ENCODE assay signal across 8 cellular contexts in the genomic region with DNA sequence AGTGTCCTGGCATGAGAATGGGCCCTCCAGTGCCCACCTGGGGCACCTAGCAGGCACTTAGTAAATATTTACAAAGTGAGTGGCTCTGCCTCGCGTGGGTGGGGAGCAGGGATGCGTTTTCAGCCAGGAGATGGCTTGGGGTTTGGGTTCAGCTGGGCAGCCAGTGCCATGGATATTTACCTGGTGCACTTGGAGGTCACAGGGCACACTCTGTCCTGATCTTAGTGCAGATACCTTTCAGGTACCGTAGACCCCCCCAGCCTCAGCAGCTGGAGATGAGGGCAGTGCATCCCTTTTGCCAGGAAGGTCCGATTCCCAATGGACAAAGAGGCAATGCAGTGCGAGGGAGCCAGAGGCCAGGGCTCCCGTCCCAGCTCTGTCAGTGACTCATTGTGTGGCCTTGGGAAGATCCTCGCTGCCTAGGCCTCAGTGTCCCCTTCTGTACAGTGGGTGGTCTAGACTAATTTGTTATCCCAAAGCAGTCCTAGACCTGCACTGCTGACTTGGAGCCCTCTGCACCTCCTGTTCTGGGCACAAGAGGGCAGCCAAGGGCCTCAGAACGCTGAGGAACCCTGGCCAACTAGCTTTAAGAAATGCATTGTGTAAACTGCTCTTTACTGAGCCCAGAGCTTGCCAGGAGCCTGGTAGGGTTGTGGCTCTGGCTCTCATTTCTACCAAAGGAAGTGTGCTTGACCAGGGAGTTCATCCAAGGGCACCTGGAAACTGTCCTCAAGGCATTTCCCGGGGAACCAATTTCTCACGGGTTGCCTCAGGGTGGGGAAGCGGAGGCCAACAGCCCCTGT. TPM values are rescaled to one million over a fixed set of nuclear protein-coding genes. Genes with fewer than 3 reads are reported as not detected.
DNase-seq lines count a peak whose midpoint lies in the region; ATAC-seq and TF ChIP-seq lines count a peak whose summit lies in the region.

No MANE protein-coding gene starts in this region.

- H3K9me3 Mint-ChIP-seq in activated CD4-positive, alpha-beta T cell treated with anti-CD3 and anti-CD28 coated beads for 36 hours (ENCODE audit: low read depth) = no peaks in the 10 kb centered on the region

- no peaks in the 10 kb centered on the region for H3K36me3 Mint-ChIP-seq in activated CD4-positive, alpha-beta T cell treated with anti-CD3 and anti-CD28 coated beads for 36 hours (ENCODE audit: low read depth)

- TF ChIP-seq CTCF in GM12873 (IDR thresholded peaks at IDR 0.05; ENCODE audit: insufficient read depth, low read depth, low read length, missing control alignments) = peak; percentile 97

- CTCF ChIA-PET in activated CD4-positive, alpha-beta T cell treated with anti-CD3 and anti-CD28 coated beads for 36 hours (lab: Charles Lee) = interaction anchor here (0.6 to 7.3 kb wide), 24 partner anchors 10 to 389 kb away, joined by 3 to 246 read pairs (median 4); partner anchors contain the start of gene HDAC11

- DNase-seq in NCI-H2227 (lab: John Stamatoyannopoulos, UW; ENCODE audit: unreplicated experiment) (peak; percentile 73), cerebellum (ENCODE audit: low spot score) (peak; percentile 88), left lobe of liver (ENCODE audit: low spot score) (peak; percentile 82)
- peak; percentile 84 for DNase-seq in activated CD4-positive, alpha-beta T cell treated with anti-CD3 and anti-CD28 coated beads for 36 hours
- DNase-seq in stimulated activated CD4-positive, alpha-beta T cell treated with anti-CD3 and anti-CD28 coated beads, Interleukin-4, amount 100 ng/mL, for 24 hours = peak; percentile 71

- H3K4me1 Mint-ChIP-seq in activated CD4-positive, alpha-beta T cell treated with anti-CD3 and anti-CD28 coated beads for 36 hours = no peaks in the 10 kb centered on the region

- intact Hi-C loops in activated CD4-positive, alpha-beta T cell treated with anti-CD3 and anti-CD28 coated beads for 36 hours (cut with DNase I, micrococcal nuclease) = loop anchor here (1.0 to 2.0 kb wide), 3 partner anchors 152 to 389 kb away; no protein-coding TSS in a partner anchor

- H3K4me3 Mint-ChIP-seq in activated CD4-positive, alpha-beta T cell treated with anti-CD3 and anti-CD28 coated beads for 36 hours = no peak overlapping the region

- H3K27me3 Mint-ChIP-seq in activated CD4-positive, alpha-beta T cell treated with anti-CD3 and anti-CD28 coated beads for 36 hours = no peaks in the 10 kb centered on the region

- ATAC-seq in HG02870 (IDR thresholded peaks at IDR 0.05; ENCODE audit: unreplicated experiment) = peak; percentile 67
- ATAC-seq in activated CD4-positive, alpha-beta T cell treated with anti-CD3 and anti-CD28 coated beads for 36 hours = peak; percentile 97
- ATAC-seq in left lobe of liver = peak; percentile 97
- no peak for ATAC-seq in HG03097 (IDR thresholded peaks at IDR 0.05; ENCODE audit: low FRiP score, unreplicated experiment)

- POLR2A ChIA-PET in activated CD4-positive, alpha-beta T cell treated with anti-CD3 and anti-CD28 coated beads for 36 hours (lab: Charles Lee) = interaction anchor here (1.0 kb wide), 1 partner anchor 152 kb away, joined by 3 read pairs; no protein-coding TSS in a partner anchor

- no peak overlapping the region for H3K27ac Mint-ChIP-seq in activated CD4-positive, alpha-beta T cell treated with anti-CD3 and anti-CD28 coated beads for 36 hours

RNA-seq across cellular contexts. Expression of gene HDAC11, which starts 16.0 kb away (rescaled TPM):
- total RNA-seq in activated CD4-positive, alpha-beta T cell treated with anti-CD3 and anti-CD28 coated beads for 36 hours = 1 to 10 TPM; 3.4 to 4.1 TPM
- total RNA-seq in cerebellum = 7.6 TPM
- total RNA-seq in left lobe of liver = 4.6 TPM

RNA-seq across cellular contexts. Expression of gene FBLN2, which starts 52.8 kb away (rescaled TPM):
- under 1 TPM in 1 of 2 experiments, not detected in 1; 0.05 TPM for total RNA-seq in activated CD4-positive, alpha-beta T cell treated with anti-CD3 and anti-CD28 coated beads for 36 hours
- total RNA-seq in cerebellum = 11.3 TPM
- total RNA-seq in left lobe of liver = 4.8 TPM
